ENCODE assay signal across 1 cellular context in the genomic region with DNA sequence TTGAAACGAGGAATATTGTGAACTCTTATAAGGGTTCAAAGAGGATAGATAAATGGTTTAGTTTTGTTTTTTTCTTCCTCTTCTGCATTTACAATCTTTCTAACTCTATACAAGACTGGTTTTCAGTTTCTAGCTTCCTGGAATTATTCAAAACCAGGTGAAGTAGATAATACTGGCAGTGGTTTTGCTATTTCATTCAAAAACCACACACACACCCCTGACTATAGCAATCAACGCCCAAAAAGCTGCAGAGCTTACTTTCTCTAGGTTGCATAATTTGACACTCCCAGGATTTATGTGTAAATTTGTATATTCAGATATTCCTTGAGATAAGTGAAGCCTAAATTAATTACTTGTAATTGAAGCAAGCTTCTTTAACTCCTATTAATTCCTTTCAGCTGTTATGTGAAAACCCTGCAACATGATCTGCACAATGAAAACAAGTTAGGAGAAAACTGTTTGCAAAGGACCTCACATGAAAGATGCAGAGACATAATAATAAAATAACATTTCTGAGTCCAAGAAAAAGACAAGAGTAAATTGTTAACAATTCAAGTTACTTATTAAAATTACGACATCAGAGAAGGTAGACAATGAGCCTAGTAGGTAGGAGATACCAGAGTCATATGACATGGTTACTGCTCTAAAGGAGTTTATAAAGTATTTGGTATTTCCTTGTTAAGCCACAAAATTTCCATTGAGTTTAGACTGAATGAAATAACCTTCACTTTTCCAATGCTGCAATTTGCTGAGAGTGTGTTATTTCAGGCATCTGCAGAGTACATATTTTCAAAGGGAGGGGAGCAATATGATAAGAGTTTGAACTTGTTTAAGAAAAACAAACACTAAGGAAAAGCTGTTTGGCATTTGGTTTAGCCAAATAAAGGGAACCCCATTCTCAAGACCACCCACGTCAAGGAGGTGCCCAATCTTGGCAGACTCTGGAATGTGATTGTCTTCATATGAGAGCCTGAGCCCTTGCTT.
TF ChIP-seq lines count a peak whose summit lies in the region.

No MANE protein-coding gene starts in this region.

TF ChIP-seq in HepG2, 621 proteins besides CTCF, POLR2A, EP300 and RAD21 (continued from another document and continues in another):
- TF ChIP-seq, protein P1, sequence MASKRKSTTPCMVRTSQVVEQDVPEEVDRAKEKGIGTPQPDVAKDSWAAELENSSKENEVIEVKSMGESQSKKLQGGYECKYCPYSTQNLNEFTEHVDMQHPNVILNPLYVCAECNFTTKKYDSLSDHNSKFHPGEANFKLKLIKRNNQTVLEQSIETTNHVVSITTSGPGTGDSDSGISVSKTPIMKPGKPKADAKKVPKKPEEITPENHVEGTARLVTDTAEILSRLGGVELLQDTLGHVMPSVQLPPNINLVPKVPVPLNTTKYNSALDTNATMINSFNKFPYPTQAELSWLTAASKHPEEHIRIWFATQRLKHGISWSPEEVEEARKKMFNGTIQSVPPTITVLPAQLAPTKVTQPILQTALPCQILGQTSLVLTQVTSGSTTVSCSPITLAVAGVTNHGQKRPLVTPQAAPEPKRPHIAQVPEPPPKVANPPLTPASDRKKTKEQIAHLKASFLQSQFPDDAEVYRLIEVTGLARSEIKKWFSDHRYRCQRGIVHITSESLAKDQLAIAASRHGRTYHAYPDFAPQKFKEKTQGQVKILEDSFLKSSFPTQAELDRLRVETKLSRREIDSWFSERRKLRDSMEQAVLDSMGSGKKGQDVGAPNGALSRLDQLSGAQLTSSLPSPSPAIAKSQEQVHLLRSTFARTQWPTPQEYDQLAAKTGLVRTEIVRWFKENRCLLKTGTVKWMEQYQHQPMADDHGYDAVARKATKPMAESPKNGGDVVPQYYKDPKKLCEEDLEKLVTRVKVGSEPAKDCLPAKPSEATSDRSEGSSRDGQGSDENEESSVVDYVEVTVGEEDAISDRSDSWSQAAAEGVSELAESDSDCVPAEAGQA (IDR thresholded peaks at IDR 0.05; ENCODE audit: low read depth), result no peak
- TF ChIP-seq, protein P1 (CRISPR knock-in tag; IDR thresholded peaks at IDR 0.05; ENCODE audit: borderline replicate concordance), result no peak
- TF ChIP-seq, protein P2, sequence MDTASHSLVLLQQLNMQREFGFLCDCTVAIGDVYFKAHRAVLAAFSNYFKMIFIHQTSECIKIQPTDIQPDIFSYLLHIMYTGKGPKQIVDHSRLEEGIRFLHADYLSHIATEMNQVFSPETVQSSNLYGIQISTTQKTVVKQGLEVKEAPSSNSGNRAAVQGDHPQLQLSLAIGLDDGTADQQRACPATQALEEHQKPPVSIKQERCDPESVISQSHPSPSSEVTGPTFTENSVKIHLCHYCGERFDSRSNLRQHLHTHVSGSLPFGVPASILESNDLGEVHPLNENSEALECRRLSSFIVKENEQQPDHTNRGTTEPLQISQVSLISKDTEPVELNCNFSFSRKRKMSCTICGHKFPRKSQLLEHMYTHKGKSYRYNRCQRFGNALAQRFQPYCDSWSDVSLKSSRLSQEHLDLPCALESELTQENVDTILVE (CRISPR knock-in tag; IDR thresholded peaks at IDR 0.05), result no peak
- TF ChIP-seq, protein P3, sequence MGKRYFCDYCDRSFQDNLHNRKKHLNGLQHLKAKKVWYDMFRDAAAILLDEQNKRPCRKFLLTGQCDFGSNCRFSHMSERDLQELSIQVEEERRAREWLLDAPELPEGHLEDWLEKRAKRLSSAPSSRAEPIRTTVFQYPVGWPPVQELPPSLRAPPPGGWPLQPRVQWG (CRISPR knock-in tag; IDR thresholded peaks at IDR 0.05; ENCODE audit: borderline replicate concordance, low read depth), result no peak
- TF ChIP-seq NFIB (CRISPR knock-in tag; IDR thresholded peaks at IDR 0.05; ENCODE audit: borderline replicate concordance) (no peak), PAWR (CRISPR knock-in tag; IDR thresholded peaks at IDR 0.05; ENCODE audit: borderline replicate concordance) (no peak), HNF1A (IDR thresholded peaks at IDR 0.05; ENCODE audit: low read depth) (no peak; the same call in 1 of the 2 replicates), HNF1A (CRISPR knock-in tag; IDR thresholded peaks at IDR 0.05; ENCODE audit: borderline replicate concordance) (no peak), ADNP (CRISPR knock-in tag; IDR thresholded peaks at IDR 0.05) (no peak), MXI1 (IDR thresholded peaks at IDR 0.05; ENCODE audit: borderline replicate concordance, low read depth, low read length) (no peak), CSRNP1 (CRISPR knock-in tag; IDR thresholded peaks at IDR 0.05) (no peak), HMG20B (CRISPR knock-in tag; conservative IDR thresholded peaks at IDR 0.05) (no peak), ZBTB38 (CRISPR knock-in tag; IDR thresholded peaks at IDR 0.05) (no peak), ZNF446 (CRISPR knock-in tag; IDR thresholded peaks at IDR 0.05) (no peak), MYC (CRISPR knock-in tag; IDR thresholded peaks at IDR 0.05; ENCODE audit: borderline replicate concordance) (no peak), HNF4A (CRISPR knock-in tag; IDR thresholded peaks at IDR 0.05) (peak; percentile 57), ZNF737 (CRISPR knock-in tag; IDR thresholded peaks at IDR 0.05; ENCODE audit: borderline replicate concordance) (no peak), CC2D1A (CRISPR knock-in tag; IDR thresholded peaks at IDR 0.05) (no peak), ESRRA (CRISPR knock-in tag; IDR thresholded peaks at IDR 0.05; ENCODE audit: low read depth) (no peak), ZNF441 (CRISPR knock-in tag; IDR thresholded peaks at IDR 0.05; ENCODE audit: borderline replicate concordance) (no peak), SYNCRIP (IDR thresholded peaks at IDR 0.05; ENCODE audit: insufficient read depth, low read depth, low read length) (no peak), ZFAT (CRISPR knock-in tag; conservative IDR thresholded peaks at IDR 0.05) (no peak), KDM2A (CRISPR knock-in tag; IDR thresholded peaks at IDR 0.05; ENCODE audit: borderline replicate concordance, low read depth) (no peak), ZNF841 (CRISPR knock-in tag; IDR thresholded peaks at IDR 0.05; ENCODE audit: borderline replicate concordance) (no peak), ZNF121 (CRISPR knock-in tag; IDR thresholded peaks at IDR 0.05) (no peak), ZKSCAN8 (CRISPR knock-in tag; IDR thresholded peaks at IDR 0.05; ENCODE audit: borderline replicate concordance) (peak; percentile 62; the same call in 1 of the 2 replicates), ZNF136 (CRISPR knock-in tag; IDR thresholded peaks at IDR 0.05; ENCODE audit: low read depth) (no peak), ZNF615 (CRISPR knock-in tag; IDR thresholded peaks at IDR 0.05; ENCODE audit: borderline replicate concordance) (no peak), ZHX1 (CRISPR knock-in tag; IDR thresholded peaks at IDR 0.05; ENCODE audit: low read depth) (no peak), POGZ (CRISPR knock-in tag; IDR thresholded peaks at IDR 0.05) (0 out of 2 replicates have a peak, but pooled peaks have one; percentile 14), ELF4 (CRISPR knock-in tag; IDR thresholded peaks at IDR 0.05; ENCODE audit: borderline replicate concordance) (no peak), HBP1 (CRISPR knock-in tag; IDR thresholded peaks at IDR 0.05; ENCODE audit: low read depth) (no peak; the same call in 1 of the 2 replicates)
- TF ChIP-seq, protein P4, sequence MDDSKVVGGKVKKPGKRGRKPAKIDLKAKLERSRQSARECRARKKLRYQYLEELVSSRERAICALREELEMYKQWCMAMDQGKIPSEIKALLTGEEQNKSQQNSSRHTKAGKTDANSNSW (CRISPR knock-in tag; IDR thresholded peaks at IDR 0.05; ENCODE audit: borderline replicate concordance), result no peak
- TF ChIP-seq, protein P5, sequence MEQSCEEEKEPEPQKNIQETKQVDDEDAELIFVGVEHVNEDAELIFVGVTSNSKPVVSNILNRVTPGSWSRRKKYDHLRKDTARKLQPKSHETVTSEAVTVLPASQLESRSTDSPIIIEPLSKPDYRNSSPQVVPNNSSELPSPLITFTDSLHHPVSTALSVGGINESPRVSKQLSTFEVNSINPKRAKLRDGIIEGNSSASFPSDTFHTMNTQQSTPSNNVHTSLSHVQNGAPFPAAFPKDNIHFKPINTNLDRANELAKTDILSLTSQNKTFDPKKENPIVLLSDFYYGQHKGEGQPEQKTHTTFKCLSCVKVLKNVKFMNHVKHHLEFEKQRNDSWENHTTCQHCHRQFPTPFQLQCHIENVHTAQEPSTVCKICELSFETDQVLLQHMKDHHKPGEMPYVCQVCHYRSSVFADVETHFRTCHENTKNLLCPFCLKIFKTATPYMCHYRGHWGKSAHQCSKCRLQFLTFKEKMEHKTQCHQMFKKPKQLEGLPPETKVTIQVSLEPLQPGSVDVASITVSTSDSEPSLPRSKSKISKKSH (CRISPR knock-in tag; IDR thresholded peaks at IDR 0.05; ENCODE audit: borderline replicate concordance), result no peak
